Comparison of ENCODE assay signal across 8 cellular contexts in the genomic region with DNA sequence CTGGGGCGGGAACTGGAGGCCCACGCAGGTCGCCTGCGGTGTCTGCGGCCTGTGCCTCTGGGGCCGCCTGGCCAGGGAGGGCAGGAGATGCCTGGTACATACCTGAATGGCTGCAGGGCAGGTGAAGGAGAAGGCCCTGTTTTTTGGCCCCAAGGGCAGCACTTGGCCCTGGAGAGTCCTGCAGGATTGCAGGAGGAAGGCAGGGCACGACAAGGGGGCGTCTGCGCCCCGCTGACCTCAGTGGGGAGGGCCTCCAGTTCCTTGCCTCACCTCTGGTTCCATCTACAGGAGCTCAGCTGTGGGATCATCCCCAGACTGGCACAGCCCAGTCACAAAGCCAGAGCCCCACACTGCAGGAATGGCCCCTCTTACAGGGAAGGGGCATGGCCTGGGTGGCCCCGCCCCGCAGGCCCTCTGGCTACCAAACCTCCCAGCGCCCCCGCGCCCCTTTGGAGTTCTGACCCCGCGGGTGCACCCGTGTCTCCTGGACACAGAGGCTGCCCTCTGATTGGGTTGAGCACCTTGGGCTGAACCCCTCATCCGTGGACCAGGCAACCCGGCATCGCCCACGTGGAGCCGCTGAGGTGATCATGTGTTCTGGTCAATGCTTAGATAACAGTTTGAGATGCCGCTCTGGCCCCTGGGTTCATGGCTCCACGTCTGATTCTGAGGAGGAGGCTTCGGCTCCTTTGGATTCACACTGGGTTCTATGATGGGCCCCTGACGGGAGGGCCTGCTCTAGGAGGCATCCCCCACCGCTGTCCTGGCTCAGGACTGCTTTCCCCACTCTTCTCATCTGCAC. TPM values are rescaled to one million over a fixed set of nuclear protein-coding genes. Genes with fewer than 3 reads are reported as not detected.
A peak's percentile ranks its signal among the peaks of the same experiment; 100 is the strongest.
DNase-seq lines count a peak whose midpoint lies in the region; TF ChIP-seq lines count a peak whose summit lies in the region.

No MANE protein-coding gene starts in this region.

- H3K4me2 ChIP-seq in OCI-LY3 (ENCODE audit: low read length) (peak overlapping the region; percentile 94), mammary epithelial cell (ENCODE audit: insufficient read depth, low read depth, low read length) (peak overlapping the region; percentile 99)

- H3K27ac ChIP-seq in OCI-LY3 (ENCODE audit: low read length) (peak overlapping the region; percentile 61), mammary epithelial cell (ENCODE audit: insufficient read depth, low read depth, low read length) (peak overlapping the region; percentile 41), muscle layer of duodenum (ENCODE audit: low read length) (peak overlapping the region; percentile 45)

- H3K4me1 ChIP-seq in OCI-LY3 (ENCODE audit: low read length): peaks cover 34% of the 10 kb centered on the region
- peaks cover 31% of the 10 kb centered on the region for H3K4me1 ChIP-seq in mammary epithelial cell (ENCODE audit: insufficient read depth, low read length)
- peaks cover 8 to 23% of the 10 kb centered on the region in 2 donors for H3K4me1 ChIP-seq in muscle layer of duodenum (ENCODE audit: control insufficient read depth in 1 of 2, insufficient read depth in 2 of 2, low read length in 2 of 2)

- TF ChIP-seq CTCF in OCI-LY3 (IDR thresholded peaks at IDR 0.05; ENCODE audit: low read depth, low read length): no peak
- no peak for TF ChIP-seq CTCF in mammary epithelial cell (conservative IDR thresholded peaks at IDR 0.05 in 1 of 2, IDR thresholded peaks at IDR 0.05 in 1 of 2; ENCODE audit: extremely low read depth in 1 of 2, insufficient read depth in 1 of 2, low read depth in 1 of 2, low read length in 2 of 2)

- H2AFZ ChIP-seq in OCI-LY3 (ENCODE audit: low read depth, low read length): no peak overlapping the region
- peak overlapping the region; percentile 24 for H2AFZ ChIP-seq in mammary epithelial cell (ENCODE audit: low read depth, low read length)

- no TSS peak for BruUV-seq in mammary epithelial cell (replicated peaks; lab: Mats Ljungman, UMichigan)

- CTCF ChIA-PET in mammary epithelial cell (lab: Charles Lee; ENCODE audit: low non-redundant PET): interaction anchor here (0.6 to 1.0 kb wide), 3 partner anchors 135 to 188 kb away, joined by 3 to 6 read pairs (median 4); no protein-coding TSS in a partner anchor

- WGBS in mammary epithelial cell (ENCODE audit: low coverage, missing lambda C conversion rate): 28% methylated on average over 15 of the region's 28 CpGs

- peak overlapping the region; percentile 86 for H3K9ac ChIP-seq in OCI-LY3 (ENCODE audit: low read length)
- no peak overlapping the region for H3K9ac ChIP-seq in mammary epithelial cell (ENCODE audit: insufficient read depth, low read length)

- H3K4me3 ChIP-seq in OCI-LY3 (ENCODE audit: low read length) (peak overlapping the region; percentile 80), mammary epithelial cell (replicated peaks in 1 of 3; ENCODE audit: insufficient read depth in 1 of 3, low read depth in 2 of 3, low read length in 3 of 3) (peak overlapping the region; percentile 70 to 95 (median 79)), muscle layer of duodenum (ENCODE audit: low read depth in 1 of 2, low read length in 2 of 2) (peak overlapping the region; percentile 56 to 93)

- DNase-seq in mammary epithelial cell (no peak), medulla oblongata (ENCODE audit: extremely low spot score) (no peak), NCI-H1105 treated with DMSO at 0.1 percent for 48 hours (lab: John Stamatoyannopoulos, UW) (no peak), NCI-H1436 (lab: John Stamatoyannopoulos, UW) (no peak), GM03348 (ENCODE audit: low spot score) (no peak)

- peak; percentile 13 for TF ChIP-seq POLR2A in GM18526 (IDR thresholded peaks at IDR 0.05; ENCODE audit: extremely low read depth, insufficient read length)

- H3K9me3 ChIP-seq in OCI-LY3 (ENCODE audit: insufficient read depth, low read length) (no peaks in the 10 kb centered on the region), mammary epithelial cell (replicated peaks; ENCODE audit: insufficient read depth, low read length) (no peaks in the 10 kb centered on the region), muscle layer of duodenum (ENCODE audit: control insufficient read depth in 1 of 2, low read length in 2 of 2) (no peaks in the 10 kb centered on the region)

- dilution Hi-C loops in mammary epithelial cell (cut with HindIII; ENCODE audit: low sequenced_read_pairs): no loop called here

- in situ Hi-C loops in mammary epithelial cell (cut with MboI; ENCODE audit: low sequenced_read_pairs in 2 of 2): loop anchor here in 1 of 2 donors (5.0 to 10.0 kb wide), 2 partner anchors 134 to 1011 kb away; no protein-coding TSS in a partner anchor

- H4K20me1 ChIP-seq in OCI-LY3 (ENCODE audit: insufficient read depth, low read length) (no peaks in the 10 kb centered on the region), mammary epithelial cell (ENCODE audit: insufficient read depth, low read length) (no peaks in the 10 kb centered on the region)

- peaks cover 22% of the 10 kb centered on the region for H3K79me2 ChIP-seq in OCI-LY3 (ENCODE audit: low read length)
- H3K79me2 ChIP-seq in mammary epithelial cell (ENCODE audit: insufficient read depth, low read length): peaks cover 17% of the 10 kb centered on the region

- H3K27me3 ChIP-seq in OCI-LY3 (ENCODE audit: low read depth, low read length) (peaks cover 14% of the 10 kb centered on the region; the same call in 1 of the 2 replicates), mammary epithelial cell (ENCODE audit: insufficient read depth, low read length) (no peaks in the 10 kb centered on the region), muscle layer of duodenum (ENCODE audit: low read depth, low read length) (no peaks in the 10 kb centered on the region)

- H3K36me3 ChIP-seq in OCI-LY3 (replicated peaks; ENCODE audit: low read depth, low read length) (no peaks in the 10 kb centered on the region), mammary epithelial cell (ENCODE audit: insufficient read depth, low read length) (no peaks in the 10 kb centered on the region), muscle layer of duodenum (ENCODE audit: control insufficient read depth in 1 of 2, insufficient read depth in 2 of 2, low read length in 2 of 2) (peaks cover 0 to 14% of the 10 kb centered on the region in 2 donors)

- intact Hi-C loops in mammary epithelial cell (cut with micrococcal nuclease): loop anchor here (1.0 to 5.0 kb wide), 3 partner anchors 94 to 1011 kb away; no protein-coding TSS in a partner anchor

RNA-seq across cellular contexts. Expression of a gene that starts 1.3 kb away (rescaled TPM):
- total RNA-seq in mammary epithelial cell: 10 to 100 TPM; 29.5 to 32.8 TPM
- 22.4 TPM for polyA plus RNA-seq in mammary epithelial cell
- polyA minus RNA-seq in mammary epithelial cell: 10.7 TPM

RNA-seq across cellular contexts. Expression of a gene that starts 22.1 kb away (rescaled TPM):
- total RNA-seq in mammary epithelial cell: 100 to 1,000 TPM in 1 of 2 donors, 10 to 100 TPM in 1; 45.5 to 162 TPM
- 131 TPM for polyA plus RNA-seq in mammary epithelial cell
- 246 TPM for polyA minus RNA-seq in mammary epithelial cell

RNA-seq across cellular contexts. Expression of a gene that starts 22.3 kb away (rescaled TPM):
- total RNA-seq in mammary epithelial cell: 10 to 100 TPM in 1 of 2 donors, 1 to 10 TPM in 1; 9.8 to 12.8 TPM
- polyA plus RNA-seq in mammary epithelial cell: 4.0 TPM
- polyA minus RNA-seq in mammary epithelial cell: 9.5 TPM
